ENCODE assay signal across 10 cellular contexts in genomic region chr6:30611150-30611855, GRCh38. TPM values are rescaled to one million over a fixed set of nuclear protein-coding genes. Genes with fewer than 3 reads are reported as not detected.
DNase-seq lines count a peak whose midpoint lies in the region; ATAC-seq and TF ChIP-seq lines count a peak whose summit lies in the region.
"Had no signal": no experiment of that assay in that cellular context is flagged by ENCODE, and none has a peak within 500 bp of the region (broad histone marks: within the 10 kb centered on the region; RNA-seq: fewer than 3 reads in every experiment).

No MANE protein-coding gene starts in this region.

- H2AFZ ChIP-seq in PC-3 (ENCODE audit: low read length), result no peak overlapping the region

- no peak overlapping the region for H3K27ac ChIP-seq in PC-3 (ENCODE audit: low read length)
- H3K27ac ChIP-seq: Peyer's patch had no signal

- H3K36me3 ChIP-seq in PC-3 (ENCODE audit: low read depth, low read length), result peaks cover 44% of the 10 kb centered on the region

- H3F3A ChIP-seq in PC-3 (ENCODE audit: low read length, unreplicated experiment), result peaks cover 24% of the 10 kb centered on the region

- peaks cover 38% of the 10 kb centered on the region for H4K20me1 ChIP-seq in PC-3 (ENCODE audit: low read length)

- no peaks in the 10 kb centered on the region for H3K9me3 Mint-ChIP-seq in stimulated activated naive CD8-positive, alpha-beta T cell treated with anti-CD3 and anti-CD28 coated beads, Interleukin-15, Interleukin-2, amounts not matched to agents 100 ng/mL and 50 ng/mL, for 24 hours
- no peaks in the 10 kb centered on the region for H3K9me3 Mint-ChIP-seq in stimulated activated naive CD8-positive, alpha-beta T cell treated with anti-CD3 and anti-CD28 coated beads, Interleukin-15, amount 100 ng/mL, for 72 hours
- no peaks in the 10 kb centered on the region for H3K9me3 Mint-ChIP-seq in activated naive CD8-positive, alpha-beta T cell treated with anti-CD3 and anti-CD28 coated beads, Interleukin-2, amount 10 ng/mL, durations not matched to agents 7 days and 5 days
- no peaks in the 10 kb centered on the region for H3K9me3 Mint-ChIP-seq in naive B cell

- H3K4me3 Mint-ChIP-seq in stimulated activated naive CD8-positive, alpha-beta T cell treated with anti-CD3 and anti-CD28 coated beads, Interleukin-15, Interleukin-2, amounts not matched to agents 100 ng/mL and 50 ng/mL, for 24 hours, result no peak overlapping the region
- H3K4me3 Mint-ChIP-seq in stimulated activated naive CD8-positive, alpha-beta T cell treated with anti-CD3 and anti-CD28 coated beads, Interleukin-15, amount 100 ng/mL, for 72 hours, result peak overlapping the region in 1 of 2 donors; percentile 25
- H3K4me3 Mint-ChIP-seq in activated naive CD8-positive, alpha-beta T cell treated with anti-CD3 and anti-CD28 coated beads, Interleukin-2, amount 10 ng/mL, durations not matched to agents 7 days and 5 days, result no peak overlapping the region
- no peak overlapping the region for H3K4me3 Mint-ChIP-seq in naive B cell

- H3K4me3 ChIP-seq in PC-3 (ENCODE audit: low read length), result no peak overlapping the region
- H3K4me3 ChIP-seq: Peyer's patch had no signal

- no peak overlapping the region for H3K4me2 ChIP-seq in PC-3 (ENCODE audit: low read length)

- no peak overlapping the region for H3K9ac ChIP-seq in PC-3 (ENCODE audit: low read length)

- H3K79me2 ChIP-seq in PC-3 (ENCODE audit: low read length), result peaks cover 51% of the 10 kb centered on the region

- H3K27me3 Mint-ChIP-seq in stimulated activated naive CD8-positive, alpha-beta T cell treated with anti-CD3 and anti-CD28 coated beads, Interleukin-15, Interleukin-2, amounts not matched to agents 100 ng/mL and 50 ng/mL, for 24 hours, result no peaks in the 10 kb centered on the region
- no peaks in the 10 kb centered on the region for H3K27me3 Mint-ChIP-seq in stimulated activated naive CD8-positive, alpha-beta T cell treated with anti-CD3 and anti-CD28 coated beads, Interleukin-15, amount 100 ng/mL, for 72 hours
- H3K27me3 Mint-ChIP-seq in activated naive CD8-positive, alpha-beta T cell treated with anti-CD3 and anti-CD28 coated beads, Interleukin-2, amount 10 ng/mL, durations not matched to agents 7 days and 5 days, result no peaks in the 10 kb centered on the region
- no peaks in the 10 kb centered on the region for H3K27me3 Mint-ChIP-seq in naive B cell

- no peak for TF ChIP-seq CTCF in PC-3 (conservative IDR thresholded peaks at IDR 0.05; ENCODE audit: low read depth, low read length)

- H3K4me1 ChIP-seq in PC-3 (ENCODE audit: insufficient read depth, low read length), result peaks cover 28% of the 10 kb centered on the region

- H3K36me3 Mint-ChIP-seq in stimulated activated naive CD8-positive, alpha-beta T cell treated with anti-CD3 and anti-CD28 coated beads, Interleukin-15, Interleukin-2, amounts not matched to agents 100 ng/mL and 50 ng/mL, for 24 hours (ENCODE audit: low read depth), result peaks cover 95% of the 10 kb centered on the region
- peaks cover 62% of the 10 kb centered on the region for H3K36me3 Mint-ChIP-seq in activated naive CD8-positive, alpha-beta T cell treated with anti-CD3 and anti-CD28 coated beads, Interleukin-2, amount 10 ng/mL, durations not matched to agents 7 days and 5 days
- H3K36me3 Mint-ChIP-seq in naive B cell, result peaks cover 20 to 28% of the 10 kb centered on the region in 2 donors

- ATAC-seq in stimulated activated naive CD8-positive, alpha-beta T cell treated with anti-CD3 and anti-CD28 coated beads, Interleukin-15, amount 100 ng/mL, for 72 hours, result no peak
- no peak for ATAC-seq in activated naive CD8-positive, alpha-beta T cell treated with anti-CD3 and anti-CD28 coated beads, Interleukin-2, amount 10 ng/mL, durations not matched to agents 7 days and 5 days (ENCODE audit: low read depth)
- ATAC-seq in naive B cell (ENCODE audit: low read depth in 2 of 2) (no peak), PC-3 (no peak)

- POLR2A ChIA-PET in activated naive CD8-positive, alpha-beta T cell treated with anti-CD3 and anti-CD28 coated beads, Interleukin-2, amount 10 ng/mL, durations not matched to agents 7 days and 5 days (lab: Charles Lee), result interaction anchor here (1.2 to 4.8 kb wide), 3 partner anchors 12 to 41 kb away, joined by 4 to 69 read pairs (median 11); partner anchors contain the start of gene ABCF1
- POLR2A ChIA-PET in PC-3 (lab: Charles Lee; ENCODE audit: unreplicated experiment), result interaction anchor here (0.6 kb wide), 1 partner anchor 11 kb away, joined by 7 read pairs; no protein-coding TSS in a partner anchor

- CTCF ChIA-PET in PC-3 (lab: Charles Lee), result interaction anchor here (0.6 to 1.9 kb wide), 3 partner anchors 12 to 119 kb away, joined by 4 to 6 read pairs (median 5); no protein-coding TSS in a partner anchor

- H3K27me3 ChIP-seq in PC-3 (ENCODE audit: low read length), result no peaks in the 10 kb centered on the region
- H3K27me3 ChIP-seq: Peyer's patch had no signal

- H3K27ac Mint-ChIP-seq in stimulated activated naive CD8-positive, alpha-beta T cell treated with anti-CD3 and anti-CD28 coated beads, Interleukin-15, Interleukin-2, amounts not matched to agents 100 ng/mL and 50 ng/mL, for 24 hours, result peak overlapping the region; percentile 65
- peak overlapping the region in 1 of 2 donors; percentile 60 for H3K27ac Mint-ChIP-seq in stimulated activated naive CD8-positive, alpha-beta T cell treated with anti-CD3 and anti-CD28 coated beads, Interleukin-15, amount 100 ng/mL, for 72 hours
- peak overlapping the region; percentile 40 for H3K27ac Mint-ChIP-seq in activated naive CD8-positive, alpha-beta T cell treated with anti-CD3 and anti-CD28 coated beads, Interleukin-2, amount 10 ng/mL, durations not matched to agents 7 days and 5 days
- peak overlapping the region; percentile 47 to 100 (median 86) for H3K27ac Mint-ChIP-seq in naive B cell

- intact Hi-C loops in PC-3 (cut with micrococcal nuclease), result no loop called here

- H3K4me1 Mint-ChIP-seq in stimulated activated naive CD8-positive, alpha-beta T cell treated with anti-CD3 and anti-CD28 coated beads, Interleukin-15, Interleukin-2, amounts not matched to agents 100 ng/mL and 50 ng/mL, for 24 hours (ENCODE audit: low read depth), result peaks cover 77% of the 10 kb centered on the region
- peaks cover 86% of the 10 kb centered on the region for H3K4me1 Mint-ChIP-seq in stimulated activated naive CD8-positive, alpha-beta T cell treated with anti-CD3 and anti-CD28 coated beads, Interleukin-15, amount 100 ng/mL, for 72 hours
- H3K4me1 Mint-ChIP-seq in activated naive CD8-positive, alpha-beta T cell treated with anti-CD3 and anti-CD28 coated beads, Interleukin-2, amount 10 ng/mL, durations not matched to agents 7 days and 5 days, result peaks cover 53% of the 10 kb centered on the region
- H3K4me1 Mint-ChIP-seq in naive B cell, result peaks cover 39 to 63% (median 63%) of the 10 kb centered on the region in 3 donors

- no peaks in the 10 kb centered on the region for H3K9me2 ChIP-seq in PC-3 (replicated peaks; ENCODE audit: low read length)

- DNase-seq in stimulated activated naive CD8-positive, alpha-beta T cell treated with anti-CD3 and anti-CD28 coated beads, Interleukin-15, amount 100 ng/mL, for 72 hours, result no peak
- no peak for DNase-seq in activated naive CD8-positive, alpha-beta T cell treated with anti-CD3 and anti-CD28 coated beads, Interleukin-2, amount 10 ng/mL, durations not matched to agents 7 days and 5 days
- DNase-seq in naive B cell (no peak), SKM-1 (lab: John Stamatoyannopoulos, UW; ENCODE audit: unreplicated experiment) (no peak), NCI-H226 (no peak), PC-3 (no peak), hippocampal formation (lab: John Stamatoyannopoulos, UW) (no peak)
- DNase-seq: KG1, Peyer's patch had no signal

- no peaks in the 10 kb centered on the region for H3K9me3 ChIP-seq in PC-3 (ENCODE audit: low read length)
- H3K9me3 ChIP-seq: Peyer's patch had no signal

- BruUV-seq in PC-3 (replicated peaks; lab: Mats Ljungman, UMichigan), result no TSS peak

RNA-seq across cellular contexts. Expression of gene PPP1R10, which starts 5.7 kb away (rescaled TPM):
- total RNA-seq in activated naive CD8-positive, alpha-beta T cell treated with anti-CD3 and anti-CD28 coated beads, Interleukin-2, amount 10 ng/mL, durations not matched to agents 7 days and 5 days, result 100 to 1,000 TPM; 140 to 151 TPM
- 10 to 100 TPM in 5 of 6 donors, 1 to 10 TPM in 1; 7.8 to 27.9 (median 25.9) TPM for polyA plus RNA-seq in naive B cell (ENCODE audit: low read depth in 6 of 6)
- total RNA-seq in PC-3 (2014; rRNA removed), result 44.2 and 44.5 TPM in 2 replicates

RNA-seq across cellular contexts. Expression of gene MRPS18B, which starts 6.3 kb away (rescaled TPM):
- 10 to 100 TPM; 43.8 to 44.5 TPM for total RNA-seq in activated naive CD8-positive, alpha-beta T cell treated with anti-CD3 and anti-CD28 coated beads, Interleukin-2, amount 10 ng/mL, durations not matched to agents 7 days and 5 days
- polyA plus RNA-seq in naive B cell (ENCODE audit: low read depth in 6 of 6), result 100 to 1,000 TPM; 101 to 221 (median 142) TPM
- 69.9 and 91.0 TPM in 2 replicates for total RNA-seq in PC-3 (2014; rRNA removed)

RNA-seq across cellular contexts. Expression of gene ATAT1, which starts 15.4 kb away (rescaled TPM):
- 10 to 100 TPM; 11.2 to 13.5 TPM for total RNA-seq in activated naive CD8-positive, alpha-beta T cell treated with anti-CD3 and anti-CD28 coated beads, Interleukin-2, amount 10 ng/mL, durations not matched to agents 7 days and 5 days
- polyA plus RNA-seq in naive B cell (ENCODE audit: low read depth in 6 of 6), result 1 to 10 TPM in 5 of 6 donors, under 1 TPM in 1; 0.79 to 4.1 (median 2.0) TPM
- 4.6 and 6.1 TPM in 2 replicates for total RNA-seq in PC-3 (2014; rRNA removed)

RNA-seq across cellular contexts. Expression of gene C6orf136, which starts 35.6 kb away (rescaled TPM):
- total RNA-seq in activated naive CD8-positive, alpha-beta T cell treated with anti-CD3 and anti-CD28 coated beads, Interleukin-2, amount 10 ng/mL, durations not matched to agents 7 days and 5 days, result 10 to 100 TPM; 33.5 to 34.3 TPM
- 10 to 100 TPM in 4 of 6 donors, 1 to 10 TPM in 2; 8.1 to 15.5 (median 12.2) TPM for polyA plus RNA-seq in naive B cell (ENCODE audit: low read depth in 6 of 6)
- 10.6 and 18.7 TPM in 2 replicates for total RNA-seq in PC-3 (2014; rRNA removed)

RNA-seq across cellular contexts. Expression of gene ABCF1, which starts 40.1 kb away (rescaled TPM):
- total RNA-seq in activated naive CD8-positive, alpha-beta T cell treated with anti-CD3 and anti-CD28 coated beads, Interleukin-2, amount 10 ng/mL, durations not matched to agents 7 days and 5 days, result 10 to 100 TPM; 67.5 to 70.4 TPM
- 10 to 100 TPM; 11.5 to 31.0 (median 19.3) TPM for polyA plus RNA-seq in naive B cell (ENCODE audit: low read depth in 6 of 6)
- total RNA-seq in PC-3 (2014; rRNA removed), result 67.3 and 77.3 TPM in 2 replicates
